ENCODE assay signal across 22 cellular contexts in genomic region chr4:40858946-40859345, GRCh38.
"Had no signal": no experiment of that assay in that cellular context is flagged by ENCODE, and none has a peak within 500 bp of the region (broad histone marks: within the 10 kb centered on the region; RNA-seq: fewer than 3 reads in every experiment).

No MANE protein-coding gene starts in this region.

- H3K27ac ChIP-seq: body of pancreas, cardiac muscle cell, heart left ventricle, right lobe of liver, stomach, suprapubic skin, tibial nerve had no signal

- H3K9me3 Mint-ChIP-seq: activated CD4-positive, alpha-beta T cell treated with anti-CD3 and anti-CD28 coated beads, Interleukin-2, amount 10 ng/mL, durations not matched to agents 24 days and 14 days; activated CD8-positive, alpha-beta T cell treated with anti-CD3 and anti-CD28 coated beads for 36 hours; activated naive CD8-positive, alpha-beta T cell treated with anti-CD3 and anti-CD28 coated beads, Interleukin-2, amount 50 U/mL, for 24 hours; memory B cell; nephron; stimulated activated memory B cell treated with anti-CD40 and anti-IgM and Interleukin-4, amounts not matched to agents 10 μg/mL and 1 μg/mL and 100 μg/mL, for 72 hours had no signal

- H3K36me3 ChIP-seq: cardiac muscle cell, right lobe of liver, suprapubic skin had no signal

- H3K9me3 ChIP-seq: body of pancreas, heart left ventricle, right lobe of liver, stomach, suprapubic skin, tibial nerve had no signal

- H3K36me3 Mint-ChIP-seq: activated CD8-positive, alpha-beta memory T cell treated with anti-CD3 and anti-CD28 coated beads, Interleukin-2, amount 10 ng/mL, durations not matched to agents 7 days and 5 days; memory B cell; stimulated activated memory B cell treated with anti-CD40 and anti-IgM and Interleukin-4, amounts not matched to agents 10 μg/mL and 1 μg/mL and 100 μg/mL, for 72 hours had no signal

- H3K4me1 ChIP-seq: right lobe of liver had no signal

- ATAC-seq: activated CD8-positive, alpha-beta memory T cell treated with anti-CD3 and anti-CD28 coated beads, Interleukin-2, amount 10 ng/mL, durations not matched to agents 7 days and 5 days; activated CD8-positive, alpha-beta T cell treated with anti-CD3 and anti-CD28 coated beads for 36 hours; activated naive CD8-positive, alpha-beta T cell treated with anti-CD3 and anti-CD28 coated beads, Interleukin-2, amount 50 U/mL, for 24 hours; body of pancreas; heart left ventricle; right lobe of liver; stimulated activated memory B cell treated with anti-CD40 and anti-IgM and Interleukin-4, amounts not matched to agents 10 μg/mL and 1 μg/mL and 100 μg/mL, for 72 hours had no signal

- H3K4me3 Mint-ChIP-seq: activated CD4-positive, alpha-beta T cell treated with anti-CD3 and anti-CD28 coated beads, Interleukin-2, amount 10 ng/mL, durations not matched to agents 24 days and 14 days; activated CD8-positive, alpha-beta memory T cell treated with anti-CD3 and anti-CD28 coated beads, Interleukin-2, amount 10 ng/mL, durations not matched to agents 7 days and 5 days; activated CD8-positive, alpha-beta T cell treated with anti-CD3 and anti-CD28 coated beads for 36 hours; activated naive CD8-positive, alpha-beta T cell treated with anti-CD3 and anti-CD28 coated beads, Interleukin-2, amount 50 U/mL, for 24 hours; memory B cell; stimulated activated memory B cell treated with anti-CD40 and anti-IgM and Interleukin-4, amounts not matched to agents 10 μg/mL and 1 μg/mL and 100 μg/mL, for 72 hours had no signal

- H3K27ac Mint-ChIP-seq: activated CD4-positive, alpha-beta T cell treated with anti-CD3 and anti-CD28 coated beads, Interleukin-2, amount 10 ng/mL, durations not matched to agents 24 days and 14 days; activated CD8-positive, alpha-beta memory T cell treated with anti-CD3 and anti-CD28 coated beads, Interleukin-2, amount 10 ng/mL, durations not matched to agents 7 days and 5 days; activated CD8-positive, alpha-beta T cell treated with anti-CD3 and anti-CD28 coated beads for 36 hours; activated naive CD8-positive, alpha-beta T cell treated with anti-CD3 and anti-CD28 coated beads, Interleukin-2, amount 50 U/mL, for 24 hours; memory B cell; nephron; stimulated activated memory B cell treated with anti-CD40 and anti-IgM and Interleukin-4, amounts not matched to agents 10 μg/mL and 1 μg/mL and 100 μg/mL, for 72 hours had no signal

- FAIRE-seq: endometrium, islet of Langerhans, small intestine had no signal

- H3K4me3 ChIP-seq: body of pancreas, cardiac muscle cell, heart left ventricle, right lobe of liver, stomach, suprapubic skin, tibial nerve had no signal

- H3K27me3 ChIP-seq: body of pancreas, heart left ventricle, right lobe of liver, suprapubic skin, tibial nerve had no signal

- DNase-seq: activated CD4-positive, alpha-beta T cell treated with anti-CD3 and anti-CD28 coated beads, Interleukin-2, amount 10 ng/mL, durations not matched to agents 24 days and 14 days; activated CD8-positive, alpha-beta memory T cell treated with anti-CD3 and anti-CD28 coated beads, Interleukin-2, amount 10 ng/mL, durations not matched to agents 7 days and 5 days; activated CD8-positive, alpha-beta T cell treated with anti-CD3 and anti-CD28 coated beads for 36 hours; activated effector memory CD4-positive, alpha-beta T cell treated with anti-CD3 and anti-CD28 coated beads, Interleukin-2, amount 50 U/mL, for 16 hours; activated naive CD4-positive, alpha-beta T cell treated with anti-CD3 and anti-CD28 coated beads, Interleukin-2, amount 50 U/mL, for 16 hours; activated naive CD8-positive, alpha-beta T cell treated with anti-CD3 and anti-CD28 coated beads, Interleukin-2, amount 50 U/mL, for 24 hours; activated T-cell treated with anti-CD3 and anti-CD28 coated beads for 4 hours; body of pancreas; heart left ventricle; nucleus accumbens; right lobe of liver; small intestine; stimulated activated CD4-positive, alpha-beta T cell treated with anti-CD3 and anti-CD28 coated beads, Interleukin-15, amount 100 ng/mL, for 24 hours; stomach had no signal
